ENCODE assay signal across 20 cellular contexts in genomic region chr15:69841046-69841828, GRCh38.
A peak's percentile ranks its signal among the peaks of the same experiment; 100 is the strongest.
DNase-seq lines count a peak whose midpoint lies in the region; ATAC-seq and TF ChIP-seq lines count a peak whose summit lies in the region.
"Had no signal": no experiment of that assay in that cellular context is flagged by ENCODE, and none has a peak within 500 bp of the region (broad histone marks: within the 10 kb centered on the region; RNA-seq: fewer than 3 reads in every experiment).

No MANE protein-coding gene starts in this region.

- H3K36me3 ChIP-seq in BE2C = no peaks in the 10 kb centered on the region
- H3K36me3 ChIP-seq in body of pancreas (replicated peaks in 1 of 2; ENCODE audit: insufficient read depth in 1 of 2, low read depth in 2 of 2) = no peaks in the 10 kb centered on the region
- H3K36me3 ChIP-seq in prostate gland = no peaks in the 10 kb centered on the region
- H3K36me3 ChIP-seq: MG63 had no signal

- DNase-seq in BE2C (peak; percentile 56), NCI-H526 treated with DMSO at 0.1 percent for 48 hours (lab: John Stamatoyannopoulos, UW) (peak; percentile 54), body of pancreas (peak in 1 of 4 donors; percentile 23), prostate gland (ENCODE audit: low spot score) (peak; percentile 33), kidney tubule cell (ENCODE audit: low spot score) (no peak)
- DNase-seq in stimulated activated CD4-positive, alpha-beta T cell treated with anti-CD3 and anti-CD28 coated beads, Interleukin-4, amount 100 ng/mL, for 4 hours = no peak
- DNase-seq: ACHN; CD4-positive, CD25-positive, alpha-beta regulatory T cell; COR-L47; GDM1; H9; Kasumi-1; MG63; NCI-H1092; NCI-H1694; NCI-H2081 treated with DMSO at 0.1 percent for 48 hours; NCI-H2227 treated with DMSO at 0.1 percent for 48 hours; T-cell had no signal

- intact Hi-C loops in body of pancreas (cut with DNase I) = no loop called here
- intact Hi-C loops in prostate gland (cut with DNase I) = no loop called here

- TF ChIP-seq POLR2A in body of pancreas (IDR thresholded peaks at IDR 0.05) = no peak
- TF ChIP-seq POLR2A in prostate gland (IDR thresholded peaks at IDR 0.05) = no peak

- TF ChIP-seq CTCF in BE2C (IDR thresholded peaks at IDR 0.05; ENCODE audit: low read depth, low read length) (no peak), body of pancreas (IDR thresholded peaks at IDR 0.05) (no peak), prostate gland (IDR thresholded peaks at IDR 0.05) (no peak)

- peak overlapping the region; percentile 6 for H3K4me3 ChIP-seq in BE2C (ENCODE audit: low read depth, low read length)
- no peak overlapping the region for H3K4me3 ChIP-seq in body of pancreas
- H3K4me3 ChIP-seq in prostate gland = no peak overlapping the region
- H3K4me3 ChIP-seq: MG63 had no signal

- H3K4me1 ChIP-seq in BE2C (peaks cover 8% of the 10 kb centered on the region), body of pancreas (peaks cover 11% of the 10 kb centered on the region), prostate gland (replicated peaks) (no peaks in the 10 kb centered on the region)

- H3K9me3 ChIP-seq in BE2C (no peaks in the 10 kb centered on the region; the same call in 1 of the 2 replicates), body of pancreas (no peaks in the 10 kb centered on the region), prostate gland (no peaks in the 10 kb centered on the region)
- H3K9me3 ChIP-seq: MG63 had no signal

- ATAC-seq in body of pancreas (peak; percentile 61), HG02642 (IDR thresholded peaks at IDR 0.05; ENCODE audit: poor library complexity, unreplicated experiment) (no peak)
- ATAC-seq: Panc1, T-cell had no signal

- WGBS in body of pancreas, 2 donors = 61 to 63% methylated on average over 24 of the region's 24 CpGs
- 36% methylated on average over 24 of the region's 24 CpGs for WGBS in prostate gland

- H3K27me3 ChIP-seq in BE2C (no peaks in the 10 kb centered on the region), body of pancreas (no peaks in the 10 kb centered on the region), prostate gland (replicated peaks; ENCODE audit: insufficient read depth) (no peaks in the 10 kb centered on the region)

- H3K27ac ChIP-seq in body of pancreas (peak overlapping the region in 1 of 4 donors; percentile 41), prostate gland (no peak overlapping the region)

Comparison
In these comparisons a context has a peak if more than half of its experiments do, and no peak if none do; other contexts are left out.
1. DNase-seq: peak in BE2C (single experiment), NCI-H526 treated with DMSO at 0.1 percent for 48 hours (single experiment) and prostate gland (single experiment); none in stimulated activated CD4-positive, alpha-beta T cell treated with anti-CD3 and anti-CD28 coated beads, Interleukin-4, amount 100 ng/mL, for 4 hours (0 of 2) and kidney tubule cell (single experiment).